Comparison of ENCODE assay signal across 1 cellular context in the genomic region with DNA sequence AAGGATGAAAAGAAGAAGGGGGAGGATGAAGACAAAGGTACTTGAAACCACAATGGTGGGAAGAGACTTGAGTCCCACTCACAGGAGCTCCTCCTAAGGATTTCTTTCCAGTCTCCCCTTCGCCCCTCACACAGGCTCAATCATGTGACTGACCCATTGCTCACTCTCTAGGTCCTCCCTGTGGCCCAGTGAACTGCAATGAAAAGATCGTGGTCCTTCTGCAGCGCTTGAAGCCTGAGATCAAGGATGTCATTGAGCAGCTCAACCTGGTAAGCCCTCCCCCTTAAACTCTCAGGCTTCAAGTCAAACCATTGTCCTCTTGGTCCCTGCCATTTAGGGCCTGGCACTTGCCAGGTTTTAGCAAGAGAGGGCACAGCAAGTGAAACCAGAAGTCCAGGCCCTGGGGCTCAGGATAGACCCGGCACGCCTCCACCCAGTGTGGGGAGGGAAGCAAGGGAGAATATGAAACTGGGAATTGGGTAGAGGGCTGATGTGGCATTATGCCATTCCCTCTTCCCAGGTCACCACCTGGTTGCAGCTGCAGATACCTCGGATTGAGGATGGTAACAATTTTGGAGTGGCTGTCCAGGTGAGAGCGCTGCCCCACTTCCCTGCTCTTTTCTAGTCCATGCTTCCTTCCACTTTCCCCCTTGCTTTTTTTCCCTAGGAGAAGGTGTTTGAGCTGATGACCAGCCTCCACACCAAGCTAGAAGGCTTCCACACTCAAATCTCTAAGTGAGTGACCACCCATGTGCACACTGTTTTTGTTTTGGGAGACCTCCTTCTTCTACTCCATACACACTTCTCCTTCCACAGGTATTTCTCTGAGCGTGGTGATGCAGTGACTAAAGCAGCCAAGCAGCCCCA.
TF ChIP-seq lines count a peak whose summit lies in the region.

No MANE protein-coding gene starts in this region.

TF ChIP-seq in HepG2, 621 proteins besides CTCF, POLR2A, EP300 and RAD21 (continued from another document):
- TF ChIP-seq, protein P1, sequence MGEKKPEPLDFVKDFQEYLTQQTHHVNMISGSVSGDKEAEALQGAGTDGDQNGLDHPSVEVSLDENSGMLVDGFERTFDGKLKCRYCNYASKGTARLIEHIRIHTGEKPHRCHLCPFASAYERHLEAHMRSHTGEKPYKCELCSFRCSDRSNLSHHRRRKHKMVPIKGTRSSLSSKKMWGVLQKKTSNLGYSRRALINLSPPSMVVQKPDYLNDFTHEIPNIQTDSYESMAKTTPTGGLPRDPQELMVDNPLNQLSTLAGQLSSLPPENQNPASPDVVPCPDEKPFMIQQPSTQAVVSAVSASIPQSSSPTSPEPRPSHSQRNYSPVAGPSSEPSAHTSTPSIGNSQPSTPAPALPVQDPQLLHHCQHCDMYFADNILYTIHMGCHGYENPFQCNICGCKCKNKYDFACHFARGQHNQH (CRISPR knock-in tag; IDR thresholded peaks at IDR 0.05), result 0 out of 2 replicates have a peak, but pooled peaks have one; percentile 4
- TF ChIP-seq, protein P2, sequence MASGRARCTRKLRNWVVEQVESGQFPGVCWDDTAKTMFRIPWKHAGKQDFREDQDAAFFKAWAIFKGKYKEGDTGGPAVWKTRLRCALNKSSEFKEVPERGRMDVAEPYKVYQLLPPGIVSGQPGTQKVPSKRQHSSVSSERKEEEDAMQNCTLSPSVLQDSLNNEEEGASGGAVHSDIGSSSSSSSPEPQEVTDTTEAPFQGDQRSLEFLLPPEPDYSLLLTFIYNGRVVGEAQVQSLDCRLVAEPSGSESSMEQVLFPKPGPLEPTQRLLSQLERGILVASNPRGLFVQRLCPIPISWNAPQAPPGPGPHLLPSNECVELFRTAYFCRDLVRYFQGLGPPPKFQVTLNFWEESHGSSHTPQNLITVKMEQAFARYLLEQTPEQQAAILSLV (CRISPR knock-in tag; IDR thresholded peaks at IDR 0.05; ENCODE audit: borderline replicate concordance), result 0 out of 2 replicates have a peak, but pooled peaks have one; percentile 15
- TF ChIP-seq ZNF441 (CRISPR knock-in tag; IDR thresholded peaks at IDR 0.05; ENCODE audit: borderline replicate concordance) (no peak), CENPT (CRISPR knock-in tag; IDR thresholded peaks at IDR 0.05; ENCODE audit: low read depth) (peak; percentile 56; the same call in 1 of the 2 replicates), SNAI1 (CRISPR knock-in tag; IDR thresholded peaks at IDR 0.05; ENCODE audit: borderline replicate concordance) (no peak), ZNF839 (CRISPR knock-in tag; IDR thresholded peaks at IDR 0.05; ENCODE audit: borderline replicate concordance) (peak; percentile 46; the same call in 1 of the 2 replicates), KDM2A (CRISPR knock-in tag; IDR thresholded peaks at IDR 0.05; ENCODE audit: borderline replicate concordance, low read depth) (0 out of 2 replicates have a peak, but pooled peaks have one; percentile 13), FOXP1 (IDR thresholded peaks at IDR 0.05) (no peak), FOXP1 (CRISPR knock-in tag; IDR thresholded peaks at IDR 0.05) (no peak), TOPORS (CRISPR knock-in tag; IDR thresholded peaks at IDR 0.05) (0 out of 2 replicates have a peak, but pooled peaks have one; percentile 21), ZNF546 (CRISPR knock-in tag; conservative IDR thresholded peaks at IDR 0.05) (0 out of 2 replicates have a peak, but pooled peaks have one; percentile 41), HNF4A (CRISPR knock-in tag; IDR thresholded peaks at IDR 0.05) (no peak), HDAC1 (CRISPR knock-in tag; IDR thresholded peaks at IDR 0.05) (no peak), ZNF567 (CRISPR knock-in tag; IDR thresholded peaks at IDR 0.05; ENCODE audit: borderline replicate concordance) (0 out of 2 replicates have a peak, but pooled peaks have one; percentile 73), ZNF891 (CRISPR knock-in tag; IDR thresholded peaks at IDR 0.05) (no peak), KDM5B (CRISPR knock-in tag; IDR thresholded peaks at IDR 0.05; ENCODE audit: borderline replicate concordance) (no peak), PCBP2 (optimal IDR thresholded peaks at IDR 0.05; ENCODE audit: low read depth, low read length, poor library complexity, severe bottlenecking) (peak; percentile 31), PPARG (CRISPR knock-in tag; conservative IDR thresholded peaks at IDR 0.05) (0 out of 2 replicates have a peak, but pooled peaks have one; percentile 8), ZNF451 (CRISPR knock-in tag; IDR thresholded peaks at IDR 0.05) (0 out of 2 replicates have a peak, but pooled peaks have one; percentile 20), TARDBP (CRISPR knock-in tag; IDR thresholded peaks at IDR 0.05) (0 out of 2 replicates have a peak, but pooled peaks have one; percentile 34), ZNF350 (CRISPR knock-in tag; IDR thresholded peaks at IDR 0.05; ENCODE audit: borderline replicate concordance, low read depth) (0 out of 2 replicates have a peak, but pooled peaks have one; percentile 9)
- TF ChIP-seq, protein P3, sequence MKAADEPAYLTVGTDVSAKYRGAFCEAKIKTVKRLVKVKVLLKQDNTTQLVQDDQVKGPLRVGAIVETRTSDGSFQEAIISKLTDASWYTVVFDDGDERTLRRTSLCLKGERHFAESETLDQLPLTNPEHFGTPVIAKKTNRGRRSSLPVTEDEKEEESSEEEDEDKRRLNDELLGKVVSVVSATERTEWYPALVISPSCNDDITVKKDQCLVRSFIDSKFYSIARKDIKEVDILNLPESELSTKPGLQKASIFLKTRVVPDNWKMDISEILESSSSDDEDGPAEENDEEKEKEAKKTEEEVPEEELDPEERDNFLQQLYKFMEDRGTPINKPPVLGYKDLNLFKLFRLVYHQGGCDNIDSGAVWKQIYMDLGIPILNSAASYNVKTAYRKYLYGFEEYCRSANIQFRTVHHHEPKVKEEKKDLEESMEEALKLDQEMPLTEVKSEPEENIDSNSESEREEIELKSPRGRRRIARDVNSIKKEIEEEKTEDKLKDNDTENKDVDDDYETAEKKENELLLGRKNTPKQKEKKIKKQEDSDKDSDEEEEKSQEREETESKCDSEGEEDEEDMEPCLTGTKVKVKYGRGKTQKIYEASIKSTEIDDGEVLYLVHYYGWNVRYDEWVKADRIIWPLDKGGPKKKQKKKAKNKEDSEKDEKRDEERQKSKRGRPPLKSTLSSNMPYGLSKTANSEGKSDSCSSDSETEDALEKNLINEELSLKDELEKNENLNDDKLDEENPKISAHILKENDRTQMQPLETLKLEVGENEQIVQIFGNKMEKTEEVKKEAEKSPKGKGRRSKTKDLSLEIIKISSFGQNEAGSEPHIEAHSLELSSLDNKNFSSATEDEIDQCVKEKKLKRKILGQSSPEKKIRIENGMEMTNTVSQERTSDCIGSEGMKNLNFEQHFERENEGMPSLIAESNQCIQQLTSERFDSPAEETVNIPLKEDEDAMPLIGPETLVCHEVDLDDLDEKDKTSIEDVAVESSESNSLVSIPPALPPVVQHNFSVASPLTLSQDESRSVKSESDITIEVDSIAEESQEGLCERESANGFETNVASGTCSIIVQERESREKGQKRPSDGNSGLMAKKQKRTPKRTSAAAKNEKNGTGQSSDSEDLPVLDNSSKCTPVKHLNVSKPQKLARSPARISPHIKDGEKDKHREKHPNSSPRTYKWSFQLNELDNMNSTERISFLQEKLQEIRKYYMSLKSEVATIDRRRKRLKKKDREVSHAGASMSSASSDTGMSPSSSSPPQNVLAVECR (CRISPR knock-in tag; IDR thresholded peaks at IDR 0.05; ENCODE audit: borderline replicate concordance), result no peak
- TF ChIP-seq, protein P4, sequence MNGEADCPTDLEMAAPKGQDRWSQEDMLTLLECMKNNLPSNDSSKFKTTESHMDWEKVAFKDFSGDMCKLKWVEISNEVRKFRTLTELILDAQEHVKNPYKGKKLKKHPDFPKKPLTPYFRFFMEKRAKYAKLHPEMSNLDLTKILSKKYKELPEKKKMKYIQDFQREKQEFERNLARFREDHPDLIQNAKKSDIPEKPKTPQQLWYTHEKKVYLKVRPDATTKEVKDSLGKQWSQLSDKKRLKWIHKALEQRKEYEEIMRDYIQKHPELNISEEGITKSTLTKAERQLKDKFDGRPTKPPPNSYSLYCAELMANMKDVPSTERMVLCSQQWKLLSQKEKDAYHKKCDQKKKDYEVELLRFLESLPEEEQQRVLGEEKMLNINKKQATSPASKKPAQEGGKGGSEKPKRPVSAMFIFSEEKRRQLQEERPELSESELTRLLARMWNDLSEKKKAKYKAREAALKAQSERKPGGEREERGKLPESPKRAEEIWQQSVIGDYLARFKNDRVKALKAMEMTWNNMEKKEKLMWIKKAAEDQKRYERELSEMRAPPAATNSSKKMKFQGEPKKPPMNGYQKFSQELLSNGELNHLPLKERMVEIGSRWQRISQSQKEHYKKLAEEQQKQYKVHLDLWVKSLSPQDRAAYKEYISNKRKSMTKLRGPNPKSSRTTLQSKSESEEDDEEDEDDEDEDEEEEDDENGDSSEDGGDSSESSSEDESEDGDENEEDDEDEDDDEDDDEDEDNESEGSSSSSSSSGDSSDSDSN (CRISPR knock-in tag; IDR thresholded peaks at IDR 0.05), result peak; percentile 57
- TF ChIP-seq, protein P5, sequence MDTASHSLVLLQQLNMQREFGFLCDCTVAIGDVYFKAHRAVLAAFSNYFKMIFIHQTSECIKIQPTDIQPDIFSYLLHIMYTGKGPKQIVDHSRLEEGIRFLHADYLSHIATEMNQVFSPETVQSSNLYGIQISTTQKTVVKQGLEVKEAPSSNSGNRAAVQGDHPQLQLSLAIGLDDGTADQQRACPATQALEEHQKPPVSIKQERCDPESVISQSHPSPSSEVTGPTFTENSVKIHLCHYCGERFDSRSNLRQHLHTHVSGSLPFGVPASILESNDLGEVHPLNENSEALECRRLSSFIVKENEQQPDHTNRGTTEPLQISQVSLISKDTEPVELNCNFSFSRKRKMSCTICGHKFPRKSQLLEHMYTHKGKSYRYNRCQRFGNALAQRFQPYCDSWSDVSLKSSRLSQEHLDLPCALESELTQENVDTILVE (CRISPR knock-in tag; IDR thresholded peaks at IDR 0.05), result no peak
